ENCODE assay signal across 19 cellular contexts in genomic region chrX:16162391-16162790, GRCh38. TPM values are rescaled to one million over a fixed set of nuclear protein-coding genes. Genes with fewer than 3 reads are reported as not detected.
DNase-seq lines count a peak whose midpoint lies in the region; ATAC-seq and TF ChIP-seq lines count a peak whose summit lies in the region.
"Had no signal": no experiment of that assay in that cellular context is flagged by ENCODE, and none has a peak within 500 bp of the region (broad histone marks: within the 10 kb centered on the region; RNA-seq: fewer than 3 reads in every experiment).

No MANE protein-coding gene starts in this region.

- peaks cover 78% of the 10 kb centered on the region for H3K4me1 Mint-ChIP-seq in endodermal cell
- H3K4me1 Mint-ChIP-seq in activated CD4-positive, alpha-beta memory T cell treated with anti-CD3 and anti-CD28 coated beads, Interleukin-2, amount 10 ng/mL, durations not matched to agents 7 days and 5 days: no peaks in the 10 kb centered on the region
- H3K4me1 Mint-ChIP-seq: CD4-positive, CD25-positive, alpha-beta regulatory T cell; CD8-positive, alpha-beta memory T cell had no signal

- peak overlapping the region; percentile 74 for H3K27ac Mint-ChIP-seq in endodermal cell
- H3K27ac Mint-ChIP-seq in activated CD4-positive, alpha-beta memory T cell treated with anti-CD3 and anti-CD28 coated beads, Interleukin-2, amount 10 ng/mL, durations not matched to agents 7 days and 5 days: no peak overlapping the region
- H3K27ac Mint-ChIP-seq: CD4-positive, CD25-positive, alpha-beta regulatory T cell; CD8-positive, alpha-beta memory T cell had no signal

- H3K27ac ChIP-seq in HUES64 (ENCODE audit: low read depth, low read length): peak overlapping the region; percentile 67; the same call in 1 of the 2 replicates
- no peak overlapping the region for H3K27ac ChIP-seq in endodermal cell (ENCODE audit: low read depth, low read length)

- 50% methylated on average over 5 of the region's 5 CpGs for WGBS in HUES64
- whole genome bisulfite sequencing in endodermal cell (ENCODE audit: insufficient coverage in 1 of 2, insufficient read length in 1 of 2), 2 experiments: 75 to 86% methylated on average over 2 to 5 of the region's 5 CpGs

- H3K9me3 ChIP-seq in HAP-1 (no peaks in the 10 kb centered on the region), HUES64 (ENCODE audit: insufficient read depth, low read depth, low read length) (no peaks in the 10 kb centered on the region), endodermal cell (ENCODE audit: control insufficient read depth, low read length) (no peaks in the 10 kb centered on the region)
- H3K9me3 ChIP-seq: BE2C had no signal

- no peaks in the 10 kb centered on the region; the same call in 1 of the 2 replicates for H3K27me3 ChIP-seq in HAP-1 (ENCODE audit: low read depth)
- no peaks in the 10 kb centered on the region for H3K27me3 ChIP-seq in HUES64 (ENCODE audit: insufficient read depth, low read length)
- no peaks in the 10 kb centered on the region for H3K27me3 ChIP-seq in endodermal cell (ENCODE audit: control insufficient read depth, insufficient read depth, low read length, poor library complexity, severe bottlenecking)
- H3K27me3 ChIP-seq: BE2C had no signal

- H3K27me3 Mint-ChIP-seq in endodermal cell (ENCODE audit: insufficient read depth): no peaks in the 10 kb centered on the region
- no peaks in the 10 kb centered on the region for H3K27me3 Mint-ChIP-seq in activated CD4-positive, alpha-beta memory T cell treated with anti-CD3 and anti-CD28 coated beads, Interleukin-2, amount 10 ng/mL, durations not matched to agents 7 days and 5 days
- H3K27me3 Mint-ChIP-seq: CD4-positive, CD25-positive, alpha-beta regulatory T cell had no signal

- DNase-seq in HAP-1 (ENCODE audit: low spot score in 2 of 2) (peak; percentile 13 to 69), endodermal cell (peak; percentile 80), cortex of kidney (lab: John Stamatoyannopoulos, UW) (no peak), GM20000 (ENCODE audit: low spot score) (no peak)
- no peak for DNase-seq in activated CD4-positive, alpha-beta memory T cell treated with anti-CD3 and anti-CD28 coated beads, Interleukin-2, amount 10 ng/mL, durations not matched to agents 7 days and 5 days
- DNase-seq: ACHN; BE2C; C1 segment of cervical spinal cord; CD4-positive, CD25-positive, alpha-beta regulatory T cell; CD8-positive, alpha-beta memory T cell; COR-L47; DMS 273 treated with DMSO at 0.1 percent for 48 hours; DMS53; DND-41; EL; HCEC 1CT had no signal

- in situ Hi-C loops in HAP-1 (cut with MboI; ENCODE audit: low sequenced_read_pairs): no loop called here

- H3K36me3 Mint-ChIP-seq in endodermal cell (ENCODE audit: low read depth): peaks cover 94% of the 10 kb centered on the region
- H3K36me3 Mint-ChIP-seq in activated CD4-positive, alpha-beta memory T cell treated with anti-CD3 and anti-CD28 coated beads, Interleukin-2, amount 10 ng/mL, durations not matched to agents 7 days and 5 days (ENCODE audit: low read depth): no peaks in the 10 kb centered on the region
- H3K36me3 Mint-ChIP-seq: CD4-positive, CD25-positive, alpha-beta regulatory T cell; CD8-positive, alpha-beta memory T cell had no signal

- no peak overlapping the region for H3K4me3 ChIP-seq in HAP-1
- no peak overlapping the region for H3K4me3 ChIP-seq in HUES64 (ENCODE audit: low read length)
- no peak overlapping the region for H3K4me3 ChIP-seq in endodermal cell (ENCODE audit: low read length)
- H3K4me3 ChIP-seq: K562 had no signal

- H3K9ac ChIP-seq in HUES64 (ENCODE audit: low read depth, low read length) (no peak overlapping the region), endodermal cell (ENCODE audit: extremely low read depth, low read length, poor library complexity, severe bottlenecking) (no peak overlapping the region)

- no peaks in the 10 kb centered on the region for H3K9me3 Mint-ChIP-seq in endodermal cell
- no peaks in the 10 kb centered on the region for H3K9me3 Mint-ChIP-seq in activated CD4-positive, alpha-beta memory T cell treated with anti-CD3 and anti-CD28 coated beads, Interleukin-2, amount 10 ng/mL, durations not matched to agents 7 days and 5 days
- H3K9me3 Mint-ChIP-seq: CD8-positive, alpha-beta memory T cell had no signal

- H3K4me1 ChIP-seq in HAP-1 (no peaks in the 10 kb centered on the region), HUES64 (ENCODE audit: insufficient read depth, low read length) (peaks cover 8% of the 10 kb centered on the region; the same call in 1 of the 2 replicates), endodermal cell (ENCODE audit: control insufficient read depth, insufficient read depth, low read length) (no peaks in the 10 kb centered on the region)
- H3K4me1 ChIP-seq: BE2C had no signal

- POLR2A ChIA-PET in activated CD4-positive, alpha-beta memory T cell treated with anti-CD3 and anti-CD28 coated beads, Interleukin-2, amount 10 ng/mL, durations not matched to agents 7 days and 5 days (lab: Charles Lee): no interaction called here

- H3K4me3 Mint-ChIP-seq in endodermal cell: no peak overlapping the region
- no peak overlapping the region for H3K4me3 Mint-ChIP-seq in activated CD4-positive, alpha-beta memory T cell treated with anti-CD3 and anti-CD28 coated beads, Interleukin-2, amount 10 ng/mL, durations not matched to agents 7 days and 5 days
- H3K4me3 Mint-ChIP-seq: CD4-positive, CD25-positive, alpha-beta regulatory T cell; CD8-positive, alpha-beta memory T cell had no signal

- H3K36me3 ChIP-seq in HAP-1 (replicated peaks): no peaks in the 10 kb centered on the region
- H3K36me3 ChIP-seq in HUES64 (ENCODE audit: insufficient read depth, low read length): peaks cover 84% of the 10 kb centered on the region
- H3K36me3 ChIP-seq in endodermal cell (ENCODE audit: control insufficient read depth, insufficient read depth, low read length): peaks cover 69% of the 10 kb centered on the region
- H3K36me3 ChIP-seq: BE2C had no signal

- no peak for ATAC-seq in HG02884 (IDR thresholded peaks at IDR 0.05; ENCODE audit: unreplicated experiment)
- ATAC-seq: K562 had no signal

- no peak for TF ChIP-seq CTCF in endodermal cell (conservative IDR thresholded peaks at IDR 0.05)
- TF ChIP-seq CTCF in GM20000 (IDR thresholded peaks at IDR 0.05; ENCODE audit: extremely low read depth, missing control alignments): no peak

- CTCF ChIA-PET in activated CD4-positive, alpha-beta memory T cell treated with anti-CD3 and anti-CD28 coated beads, Interleukin-2, amount 10 ng/mL, durations not matched to agents 7 days and 5 days (lab: Charles Lee): no interaction called here

RNA-seq across cellular contexts. Expression of gene MAGEB17, which starts 4.9 kb away (rescaled TPM):
- not detected for polyA plus RNA-seq in HUES64 (2013, experiment 1 of 2)
- 0.19 TPM for polyA plus RNA-seq in HUES64 (2013, experiment 2 of 2)
- total RNA-seq in endodermal cell: under 1 TPM; 0.33 to 0.44 TPM
- polyA plus RNA-seq in endodermal cell (2013, experiment 1 of 2): not detected
- polyA plus RNA-seq in endodermal cell (2013, experiment 2 of 2): not detected
- not detected for total RNA-seq in activated CD4-positive, alpha-beta memory T cell treated with anti-CD3 and anti-CD28 coated beads, Interleukin-2, amount 10 ng/mL, durations not matched to agents 7 days and 5 days
- total RNA-seq: CD4-positive, CD25-positive, alpha-beta regulatory T cell; CD8-positive, alpha-beta memory T cell had no signal
- polyA plus RNA-seq: CD4-positive, CD25-positive, alpha-beta regulatory T cell; CD8-positive, alpha-beta memory T cell had no signal

RNA-seq across cellular contexts. Expression of gene GRPR, which starts 39.0 kb away (rescaled TPM):
- polyA plus RNA-seq in HUES64 (2013, experiment 1 of 2): 1.4 TPM
- polyA plus RNA-seq in HUES64 (2013, experiment 2 of 2): 2.0 TPM
- 10 to 100 TPM; 20.8 to 63.1 TPM for total RNA-seq in endodermal cell
- 2.9 TPM for polyA plus RNA-seq in endodermal cell (2013, experiment 1 of 2)
- polyA plus RNA-seq in endodermal cell (2013, experiment 2 of 2): 3.6 TPM
- not detected for total RNA-seq in activated CD4-positive, alpha-beta memory T cell treated with anti-CD3 and anti-CD28 coated beads, Interleukin-2, amount 10 ng/mL, durations not matched to agents 7 days and 5 days
- total RNA-seq: CD4-positive, CD25-positive, alpha-beta regulatory T cell; K562 had no signal
- polyA plus RNA-seq: CD8-positive, alpha-beta memory T cell had no signal

Comparison
In these comparisons a context has a peak if more than half of its experiments do, and no peak if none do; other contexts are left out.
1. DNase-seq: peak in HAP-1 (2 of 2) and endodermal cell (single experiment); none in activated CD4-positive, alpha-beta memory T cell treated with anti-CD3 and anti-CD28 coated beads, Interleukin-2, amount 10 ng/mL, durations not matched to agents 7 days and 5 days (single experiment), cortex of kidney (single experiment) and GM20000 (single experiment).
2. RNA of gene GRPR, which starts 39.0 kb away (total RNA-seq): 20.8 to 63.1 TPM in endodermal cell; not detected in activated CD4-positive, alpha-beta memory T cell treated with anti-CD3 and anti-CD28 coated beads, Interleukin-2, amount 10 ng/mL, durations not matched to agents 7 days and 5 days; every median in the first group is over 10 times any median in the second.